ENCODE assay signal across 7 cellular contexts in the genomic region with DNA sequence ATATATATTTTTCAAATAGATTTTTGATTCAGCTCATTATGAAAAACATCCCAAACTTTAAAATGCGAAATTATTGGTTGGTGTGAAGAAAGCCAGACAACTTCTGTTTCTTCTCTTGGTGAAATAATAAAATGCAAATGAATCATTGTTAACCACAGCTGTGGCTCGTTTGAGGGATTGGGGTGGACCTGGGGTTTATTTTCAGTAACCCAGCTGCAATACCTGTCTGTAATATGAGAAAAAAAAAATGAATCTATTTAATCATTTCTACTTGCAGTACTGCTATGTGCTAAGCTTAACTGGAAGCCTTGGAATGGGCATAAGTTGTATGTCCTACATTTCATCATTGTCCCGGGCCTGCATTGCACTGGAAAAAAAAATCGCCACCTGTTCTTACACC. TPM values are rescaled to one million over a fixed set of nuclear protein-coding genes. Genes with fewer than 3 reads are reported as not detected.
DNase-seq lines count a peak whose midpoint lies in the region; ATAC-seq, FAIRE-seq and TF ChIP-seq lines count a peak whose summit lies in the region.
"Not testable (repeated sequence)": the region's sequence is repeated elsewhere in the genome, so short reads cannot be mapped to it uniquely, and the experiment has no call there.

No MANE protein-coding gene starts in this region.

- H3K9me3 Mint-ChIP-seq in activated CD8-positive, alpha-beta T cell treated with anti-CD3 and anti-CD28 coated beads, Interleukin-2, amount 10 ng/mL, durations not matched to agents 7 days and 5 days (ENCODE audit: insufficient read depth); activated naive CD4-positive, alpha-beta T cell treated with anti-CD3 and anti-CD28 coated beads, Interleukin-2, amount 50 U/mL, for 24 hours: not testable (repeated sequence)

- H3K4me1 Mint-ChIP-seq in activated CD8-positive, alpha-beta T cell treated with anti-CD3 and anti-CD28 coated beads, Interleukin-2, amount 10 ng/mL, durations not matched to agents 7 days and 5 days (ENCODE audit: low read depth) = peaks cover 23% of the 10 kb centered on the region
- H3K4me1 Mint-ChIP-seq in activated naive CD4-positive, alpha-beta T cell treated with anti-CD3 and anti-CD28 coated beads, Interleukin-2, amount 50 U/mL, for 24 hours = peaks cover 30% of the 10 kb centered on the region

- not testable (repeated sequence) for H3K9me3 ChIP-seq in OCI-LY1 (ENCODE audit: low read length)

- not testable (repeated sequence) for H4K20me1 ChIP-seq in OCI-LY1 (ENCODE audit: insufficient read depth, low read length)

- H3K9ac ChIP-seq in OCI-LY1 (ENCODE audit: low read length) = not testable (repeated sequence)

- POLR2A ChIA-PET in activated CD8-positive, alpha-beta T cell treated with anti-CD3 and anti-CD28 coated beads, Interleukin-2, amount 10 ng/mL, durations not matched to agents 7 days and 5 days (lab: Charles Lee) = interaction anchor here (1.0 kb wide), 1 partner anchor 17 kb away, joined by 3 read pairs; a partner anchor contains a TSS

- not testable (repeated sequence) for H3K4me3 Mint-ChIP-seq in activated CD8-positive, alpha-beta T cell treated with anti-CD3 and anti-CD28 coated beads, Interleukin-2, amount 10 ng/mL, durations not matched to agents 7 days and 5 days; activated naive CD4-positive, alpha-beta T cell treated with anti-CD3 and anti-CD28 coated beads, Interleukin-2, amount 50 U/mL, for 24 hours

- not testable (repeated sequence) for H3K27me3 ChIP-seq in OCI-LY1 (ENCODE audit: insufficient read depth, low read length)

- not testable (repeated sequence) for H2AFZ ChIP-seq in OCI-LY1 (ENCODE audit: low read length)

- peak overlapping the region; percentile 16 for H3K27ac Mint-ChIP-seq in activated CD8-positive, alpha-beta T cell treated with anti-CD3 and anti-CD28 coated beads, Interleukin-2, amount 10 ng/mL, durations not matched to agents 7 days and 5 days
- peak overlapping the region; percentile 80 for H3K27ac Mint-ChIP-seq in activated naive CD4-positive, alpha-beta T cell treated with anti-CD3 and anti-CD28 coated beads, Interleukin-2, amount 50 U/mL, for 24 hours

- H3K4me1 ChIP-seq in OCI-LY1 (ENCODE audit: insufficient read depth, low read length, severe bottlenecking) = peaks cover 31% of the 10 kb centered on the region

- not testable (repeated sequence) for TF ChIP-seq CTCF in OCI-LY1 (IDR thresholded peaks at IDR 0.05; ENCODE audit: low read length)

- FAIRE-seq in HTR-8/SVneo (lab: Jason Lieb, UNC) = peak; percentile 44

- peak overlapping the region; percentile 73 for H3K27ac ChIP-seq in OCI-LY1 (ENCODE audit: low read depth, low read length, poor library complexity, severe bottlenecking)

- peaks cover 80% of the 10 kb centered on the region for H3K36me3 ChIP-seq in OCI-LY1 (ENCODE audit: insufficient read depth, low read length)

- not testable (repeated sequence) for DNase-seq in HTR-8/SVneo (ENCODE audit: insufficient read length, low spot score); activated CD8-positive, alpha-beta T cell treated with anti-CD3 and anti-CD28 coated beads, Interleukin-2, amount 10 ng/mL, durations not matched to agents 7 days and 5 days
- peak; percentile 3 for DNase-seq in germinal center (ENCODE audit: low spot score)
- DNase-seq in stimulated activated CD4-positive, alpha-beta T cell treated with anti-CD3 and anti-CD28 coated beads, Interleukin-15, amount 100 ng/mL, for 24 hours = peak; percentile 13

- not testable (repeated sequence) for H3K79me2 ChIP-seq in OCI-LY1 (ENCODE audit: insufficient read depth, low read length)

- peak overlapping the region; percentile 23; the same call in 1 of the 2 replicates for H3K4me2 ChIP-seq in OCI-LY1 (ENCODE audit: low read length)

- not testable (repeated sequence) for H3K4me3 ChIP-seq in OCI-LY1 (ENCODE audit: low read depth, low read length, poor library complexity, severe bottlenecking)

- H3K9me2 ChIP-seq in OCI-LY1 (ENCODE audit: low read depth, low read length) = not testable (repeated sequence)

- not testable (repeated sequence) for H3F3A ChIP-seq in OCI-LY1 (ENCODE audit: insufficient read depth, low read length)

- H3K36me3 Mint-ChIP-seq in activated CD8-positive, alpha-beta T cell treated with anti-CD3 and anti-CD28 coated beads, Interleukin-2, amount 10 ng/mL, durations not matched to agents 7 days and 5 days (ENCODE audit: low read depth) = peaks cover 46% of the 10 kb centered on the region
- peaks cover 19% of the 10 kb centered on the region for H3K36me3 Mint-ChIP-seq in activated naive CD4-positive, alpha-beta T cell treated with anti-CD3 and anti-CD28 coated beads, Interleukin-2, amount 50 U/mL, for 24 hours

- CTCF ChIA-PET in activated CD8-positive, alpha-beta T cell treated with anti-CD3 and anti-CD28 coated beads, Interleukin-2, amount 10 ng/mL, durations not matched to agents 7 days and 5 days (lab: Charles Lee) = not testable (repeated sequence)

- peak; percentile 32 to 67 for ATAC-seq in activated CD4-positive, CD25-positive, alpha-beta regulatory T cell treated with anti-CD3 and anti-CD28 coated beads, Interleukin-2, amount 50 U/mL, for 24 hours
- not testable (repeated sequence) for ATAC-seq in activated CD8-positive, alpha-beta T cell treated with anti-CD3 and anti-CD28 coated beads, Interleukin-2, amount 10 ng/mL, durations not matched to agents 7 days and 5 days

- H3K27me3 Mint-ChIP-seq in activated CD8-positive, alpha-beta T cell treated with anti-CD3 and anti-CD28 coated beads, Interleukin-2, amount 10 ng/mL, durations not matched to agents 7 days and 5 days (ENCODE audit: low read depth); activated naive CD4-positive, alpha-beta T cell treated with anti-CD3 and anti-CD28 coated beads, Interleukin-2, amount 50 U/mL, for 24 hours: not testable (repeated sequence)

RNA-seq across cellular contexts. Expression of a gene that starts 17.2 kb away (rescaled TPM):
- total RNA-seq in activated CD8-positive, alpha-beta T cell treated with anti-CD3 and anti-CD28 coated beads, Interleukin-2, amount 10 ng/mL, durations not matched to agents 7 days and 5 days = 10 to 100 TPM in 1 of 2 experiments, 1 to 10 TPM in 1; 9.7 to 11.1 TPM

RNA-seq across cellular contexts. Expression of a gene that starts 54.4 kb away (rescaled TPM):
- 10 to 100 TPM; 47.5 to 48.7 TPM for total RNA-seq in activated CD8-positive, alpha-beta T cell treated with anti-CD3 and anti-CD28 coated beads, Interleukin-2, amount 10 ng/mL, durations not matched to agents 7 days and 5 days

RNA-seq across cellular contexts. Expression of a gene that starts 54.6 kb away (rescaled TPM):
- 10 to 100 TPM; 14.5 to 14.7 TPM for total RNA-seq in activated CD8-positive, alpha-beta T cell treated with anti-CD3 and anti-CD28 coated beads, Interleukin-2, amount 10 ng/mL, durations not matched to agents 7 days and 5 days
